1 cellular context compared by ENCODE assay signal in genomic region chr2:9294764-9295163, GRCh38.
TF ChIP-seq lines count a peak whose summit lies in the region.

No MANE protein-coding gene starts in this region.

TF ChIP-seq in HepG2, 621 proteins besides CTCF, POLR2A, EP300 and RAD21 (continued from another document):
- 0 out of 2 replicates have a peak, but pooled peaks have one; percentile 14 for TF ChIP-seq PAXIP1 (CRISPR knock-in tag; conservative IDR thresholded peaks at IDR 0.05)
TF ChIP-seq in HepG2: peak in this region for 1.
